8 cellular contexts compared by ENCODE assay signal in genomic region chr6:11043552-11043960, GRCh38. TPM values are rescaled to one million over a fixed set of nuclear protein-coding genes. Genes with fewer than 3 reads are reported as not detected.
DNase-seq lines count a peak whose midpoint lies in the region; ATAC-seq and TF ChIP-seq lines count a peak whose summit lies in the region.

No MANE protein-coding gene starts in this region.

- H3K4me1 ChIP-seq in endodermal cell (ENCODE audit: control insufficient read depth, insufficient read depth, low read length): peaks cover 10% of the 10 kb centered on the region

- WGBS in endodermal cell (ENCODE audit: insufficient coverage in 1 of 2, insufficient read length in 1 of 2), 2 experiments: 1 to 4% methylated on average over 4 to 42 of the region's 42 CpGs

- in situ Hi-C loops in GM13976 (cut with MboI; ENCODE audit: low sequenced_read_pairs, unreplicated experiment): no loop called here

- DNase-seq in GM13976 (ENCODE audit: low spot score) (peak; percentile 37), NB4 (ENCODE audit: low read depth) (peak; percentile 6), endodermal cell (peak; percentile 71), neural crest cell (ENCODE audit: low read depth, low spot score) (peak; percentile 36), T-helper 9 cell (no peak)

- H3K9me3 ChIP-seq in endodermal cell (ENCODE audit: control insufficient read depth, low read length): no peaks in the 10 kb centered on the region

- no peak overlapping the region for H3K27ac ChIP-seq in endodermal cell (ENCODE audit: low read depth, low read length)

- ATAC-seq in HG03135 (IDR thresholded peaks at IDR 0.05; ENCODE audit: unreplicated experiment) (no peak), GM19455 (IDR thresholded peaks at IDR 0.05; ENCODE audit: unreplicated experiment) (no peak), GM18858 (IDR thresholded peaks at IDR 0.05; ENCODE audit: unreplicated experiment) (no peak)

- no peaks in the 10 kb centered on the region for H3K36me3 ChIP-seq in endodermal cell (ENCODE audit: control insufficient read depth, insufficient read depth, low read length)

- H3K9ac ChIP-seq in endodermal cell (ENCODE audit: extremely low read depth, low read length, poor library complexity, severe bottlenecking): peak overlapping the region; percentile 31

- H3K27me3 ChIP-seq in endodermal cell (ENCODE audit: control insufficient read depth, insufficient read depth, low read length, poor library complexity, severe bottlenecking): no peaks in the 10 kb centered on the region

- H3K27me3 Mint-ChIP-seq in endodermal cell (ENCODE audit: insufficient read depth) (peaks cover 70% of the 10 kb centered on the region), neural crest cell (ENCODE audit: low read depth) (peaks cover 73% of the 10 kb centered on the region)

- H3K27ac Mint-ChIP-seq in endodermal cell (no peak overlapping the region), neural crest cell (ENCODE audit: unreplicated experiment) (no peak overlapping the region)

- H3K36me3 Mint-ChIP-seq in endodermal cell (ENCODE audit: low read depth) (no peaks in the 10 kb centered on the region), neural crest cell (ENCODE audit: low read depth) (no peaks in the 10 kb centered on the region)

- no peak for TF ChIP-seq CTCF in GM13976 (IDR thresholded peaks at IDR 0.05; ENCODE audit: borderline replicate concordance, control extremely low read depth, extremely low read depth, insufficient read depth, missing control alignments)
- no peak for TF ChIP-seq CTCF in NB4 (IDR thresholded peaks at IDR 0.05; ENCODE audit: low read depth, low read length)
- TF ChIP-seq CTCF in endodermal cell (conservative IDR thresholded peaks at IDR 0.05): no peak
- TF ChIP-seq CTCF in neural crest cell (conservative IDR thresholded peaks at IDR 0.05): no peak

- H3K4me3 ChIP-seq in NB4 (ENCODE audit: low read depth, low read length) (no peak overlapping the region), endodermal cell (ENCODE audit: low read length) (peak overlapping the region; percentile 86)

- peaks cover 7% of the 10 kb centered on the region for H3K4me1 Mint-ChIP-seq in endodermal cell
- H3K4me1 Mint-ChIP-seq in neural crest cell: peaks cover 12% of the 10 kb centered on the region

- no peak for TF ChIP-seq POLR2A in NB4 (IDR thresholded peaks at IDR 0.05; ENCODE audit: extremely low read depth, insufficient read length)

- H3K4me3 Mint-ChIP-seq in endodermal cell: peak overlapping the region; percentile 68
- peak overlapping the region; percentile 81 for H3K4me3 Mint-ChIP-seq in neural crest cell

- H3K9me3 Mint-ChIP-seq in endodermal cell: no peaks in the 10 kb centered on the region
- no peaks in the 10 kb centered on the region for H3K9me3 Mint-ChIP-seq in neural crest cell

RNA-seq across cellular contexts. Expression of gene ELOVL2, which starts 0.5 kb away (rescaled TPM):
- 10 to 100 TPM in 1 of 2 donors, 1 to 10 TPM in 1; 7.3 to 14.1 TPM for total RNA-seq in endodermal cell
- polyA plus RNA-seq in endodermal cell (2013, experiment 1 of 2): 13.2 TPM
- polyA plus RNA-seq in endodermal cell (2013, experiment 2 of 2): 16.8 TPM
- 12.8 and 13.8 TPM in 2 replicates for total RNA-seq in neural crest cell

RNA-seq across cellular contexts. Expression of gene SMIM13, which starts 50.1 kb away (rescaled TPM):
- total RNA-seq in endodermal cell (10 to 100 TPM; 12.2 TPM), neural crest cell (12.3 and 13.3 TPM in 2 replicates)
- 13.0 TPM for polyA plus RNA-seq in endodermal cell (2013, experiment 1 of 2)
- polyA plus RNA-seq in endodermal cell (2013, experiment 2 of 2): 12.5 TPM
